8 cellular contexts compared by ENCODE assay signal in the genomic region with DNA sequence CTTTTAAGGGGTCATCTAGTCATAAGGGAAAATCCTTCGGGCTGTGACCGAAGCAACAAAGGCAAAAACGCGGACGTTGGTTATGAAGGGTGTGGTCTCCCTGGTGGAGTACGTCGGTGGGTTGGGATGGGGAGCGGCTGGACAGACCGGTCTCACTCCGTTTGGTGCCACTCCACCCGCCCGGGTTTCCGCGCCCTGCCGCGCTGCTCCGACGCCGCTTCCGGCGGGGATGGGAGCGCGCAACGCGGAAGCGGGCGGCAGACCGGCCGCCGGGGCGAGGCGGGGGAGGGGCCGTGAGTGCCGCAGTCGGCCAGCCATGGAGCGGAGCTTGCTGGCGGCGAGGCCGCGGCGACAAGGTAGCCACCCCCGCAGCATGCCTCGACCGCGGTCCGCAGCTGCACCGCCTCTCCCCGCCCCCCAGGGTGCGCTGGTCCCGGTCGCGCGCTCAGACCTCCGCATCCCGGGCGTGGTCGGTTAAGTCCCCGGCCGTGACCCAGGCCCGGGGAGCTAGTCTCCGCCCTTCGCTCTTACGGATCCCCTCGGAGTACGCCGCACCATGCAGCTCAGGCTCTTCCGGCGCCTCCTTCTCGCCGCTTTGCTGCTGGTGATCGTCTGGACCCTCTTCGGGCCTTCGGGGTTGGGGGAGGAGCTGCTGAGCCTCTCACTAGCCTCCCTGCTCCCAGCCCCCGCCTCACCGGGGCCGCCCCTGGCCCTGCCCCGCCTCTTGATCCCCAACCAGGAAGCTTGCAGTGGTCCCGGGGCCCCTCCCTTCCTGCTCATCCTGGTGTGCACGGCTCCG. TPM values are rescaled to one million over a fixed set of nuclear protein-coding genes. Genes with fewer than 3 reads are reported as not detected.
DNase-seq lines count a peak whose midpoint lies in the region; ATAC-seq, FAIRE-seq and TF ChIP-seq lines count a peak whose summit lies in the region.

A gene with protein sequence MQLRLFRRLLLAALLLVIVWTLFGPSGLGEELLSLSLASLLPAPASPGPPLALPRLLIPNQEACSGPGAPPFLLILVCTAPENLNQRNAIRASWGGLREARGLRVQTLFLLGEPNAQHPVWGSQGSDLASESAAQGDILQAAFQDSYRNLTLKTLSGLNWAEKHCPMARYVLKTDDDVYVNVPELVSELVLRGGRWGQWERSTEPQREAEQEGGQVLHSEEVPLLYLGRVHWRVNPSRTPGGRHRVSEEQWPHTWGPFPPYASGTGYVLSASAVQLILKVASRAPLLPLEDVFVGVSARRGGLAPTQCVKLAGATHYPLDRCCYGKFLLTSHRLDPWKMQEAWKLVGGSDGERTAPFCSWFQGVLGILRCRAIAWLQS (plus strand): TSS at position 260 of the 799 bp plus-strand sequence. CDS start 297 bp downstream, at position 557.

- DNase-seq in ACHN (peak; percentile 74), GM18507 (ENCODE audit: extremely low spot score, insufficient read length, low read depth) (no peak), NCI-H526 treated with DMSO at 0.1 percent for 48 hours (lab: John Stamatoyannopoulos, UW) (peak; percentile 76), lower lobe of right lung (peak; percentile 85)
- DNase-seq in activated CD4-positive, alpha-beta T cell treated with anti-CD3 and anti-CD28 coated beads, Interleukin-2, amount 50 U/mL, for 48 hours: peak; percentile 80 to 86
- DNase-seq in effector CD4-positive, alpha-beta T cell: peak; percentile 59
- DNase-seq in stimulated activated CD4-positive, alpha-beta T cell treated with anti-CD3 and anti-CD28 coated beads, TNF-alpha, amount 100 ng/mL, for 48 hours (ENCODE audit: low read depth in 3 of 3): peak; percentile 65 to 75 (median 68)

- peak within 1 kb of the TSS; percentile 95 for H3K27ac ChIP-seq in lower lobe of right lung

- peaks cover 77% of the 10 kb centered on the region for H3K36me3 ChIP-seq in lower lobe of right lung

- peak; percentile 60 for TF ChIP-seq CTCF in lower lobe of right lung (IDR thresholded peaks at IDR 0.05)

- peak; percentile 74 for FAIRE-seq in GM18507 (lab: Jason Lieb, UNC)

- peak within 1 kb of the TSS; percentile 86 for H3K4me3 ChIP-seq in lower lobe of right lung

- intact Hi-C loops in lower lobe of right lung (cut with DNase I): no loop called here

- peak; percentile 51 for ATAC-seq in HG03025 (IDR thresholded peaks at IDR 0.05; ENCODE audit: low FRiP score, unreplicated experiment)
- peak; percentile 85 for ATAC-seq in lower lobe of right lung

- H3K27me3 ChIP-seq in lower lobe of right lung (ENCODE audit: low read depth): no peaks in the 10 kb centered on the region

- no peaks in the 10 kb centered on the region for H3K9me3 ChIP-seq in lower lobe of right lung

- peaks cover 69% of the 10 kb centered on the region for H3K4me1 ChIP-seq in lower lobe of right lung

- in situ Hi-C loops in ACHN (cut with HindIII; ENCODE audit: low pct_ligation_motif_present, low pct_unique_long_range_greater_than_20kb, low sequenced_read_pairs): no loop called here

RNA-seq across cellular contexts. Expression of the gene that starts here (rescaled TPM):
- total RNA-seq in lower lobe of right lung: 19.6 TPM
